1 cellular context compared by ENCODE assay signal in the genomic region with DNA sequence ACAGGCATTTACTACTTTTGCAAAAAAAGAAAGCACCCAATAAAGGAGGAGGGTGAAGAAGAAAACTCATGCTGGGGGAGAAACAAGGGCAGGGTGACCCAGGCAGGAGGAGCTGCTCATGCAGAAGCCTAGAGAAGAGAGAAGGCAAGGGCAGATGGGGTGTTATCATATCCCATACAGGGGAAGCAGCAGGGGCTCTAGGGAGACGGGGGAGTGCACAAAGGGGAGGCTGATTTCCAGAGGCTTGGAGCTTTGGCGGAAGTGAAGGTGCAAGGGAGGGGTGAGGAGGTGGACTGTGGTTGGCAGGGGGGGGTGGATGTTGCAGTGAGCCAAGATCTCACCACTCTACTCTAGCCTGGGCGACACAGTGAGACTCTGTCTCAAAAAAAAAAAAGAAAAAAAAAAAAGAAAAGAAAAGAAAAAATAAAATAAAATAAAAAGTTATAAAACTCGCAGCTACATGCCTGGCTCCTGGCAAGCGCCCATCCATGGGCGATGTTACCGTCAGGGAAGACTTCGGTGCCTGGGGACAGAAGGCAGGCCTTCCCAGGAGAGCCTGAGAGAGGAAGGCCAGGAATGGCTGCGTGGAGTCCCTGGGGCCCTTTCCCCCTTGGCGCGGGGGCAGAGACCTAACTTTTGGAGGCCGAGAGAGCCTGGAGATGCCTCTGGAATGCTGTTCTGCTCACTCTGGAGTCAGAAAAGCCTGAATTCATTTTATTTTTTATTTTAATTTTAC.
TF ChIP-seq lines count a peak whose summit lies in the region.

No MANE protein-coding gene starts in this region.

TF ChIP-seq in K562, 482 proteins besides CTCF, POLR2A, EP300 and RAD21:
- 0 out of 2 replicates have a peak, but pooled peaks have one; percentile 32 for TF ChIP-seq SPI1 (IDR thresholded peaks at IDR 0.05; ENCODE audit: borderline replicate concordance, low read depth, low read length)
- TF ChIP-seq TEAD4 (IDR thresholded peaks at IDR 0.05; ENCODE audit: low read length) = no peak
- TF ChIP-seq TEAD4 (CRISPR knock-in tag; IDR thresholded peaks at IDR 0.05; ENCODE audit: borderline replicate concordance) = no peak
- TF ChIP-seq ARID1B (IDR thresholded peaks at IDR 0.05) = peak; percentile 68
- TF ChIP-seq TCF3 (CRISPR knock-in tag; IDR thresholded peaks at IDR 0.05) = peak; percentile 51
- TF ChIP-seq HMGN3 (IDR thresholded peaks at IDR 0.05; ENCODE audit: borderline replicate concordance, extremely low read depth, insufficient read length, low read depth, low read length) = no peak
- TF ChIP-seq TBP (optimal IDR thresholded peaks at IDR 0.05; ENCODE audit: low read depth, low read length) = peak; percentile 44
- no peak for TF ChIP-seq NELFE (IDR thresholded peaks at IDR 0.05; ENCODE audit: insufficient read depth, insufficient read length)
- peak; percentile 50; the same call in 1 of the 2 replicates for TF ChIP-seq ETV5 (CRISPR knock-in tag; IDR thresholded peaks at IDR 0.05; ENCODE audit: low read depth)
- TF ChIP-seq POLR3G (IDR thresholded peaks at IDR 0.05; ENCODE audit: extremely low read depth, insufficient read length, insufficient replicate concordance) = no peak
- no peak for TF ChIP-seq EHMT2 (IDR thresholded peaks at IDR 0.05)
- peak; percentile 51 for TF ChIP-seq SMARCA4 (IDR thresholded peaks at IDR 0.05)
- TF ChIP-seq ZNF584 (CRISPR knock-in tag; IDR thresholded peaks at IDR 0.05; ENCODE audit: low read depth) = no peak
- TF ChIP-seq HDAC1 (IDR thresholded peaks at IDR 0.05) = peak in 1 of 2 experiments; percentile 68; a peak in 2 of 4 replicates
- TF ChIP-seq, protein P1, sequence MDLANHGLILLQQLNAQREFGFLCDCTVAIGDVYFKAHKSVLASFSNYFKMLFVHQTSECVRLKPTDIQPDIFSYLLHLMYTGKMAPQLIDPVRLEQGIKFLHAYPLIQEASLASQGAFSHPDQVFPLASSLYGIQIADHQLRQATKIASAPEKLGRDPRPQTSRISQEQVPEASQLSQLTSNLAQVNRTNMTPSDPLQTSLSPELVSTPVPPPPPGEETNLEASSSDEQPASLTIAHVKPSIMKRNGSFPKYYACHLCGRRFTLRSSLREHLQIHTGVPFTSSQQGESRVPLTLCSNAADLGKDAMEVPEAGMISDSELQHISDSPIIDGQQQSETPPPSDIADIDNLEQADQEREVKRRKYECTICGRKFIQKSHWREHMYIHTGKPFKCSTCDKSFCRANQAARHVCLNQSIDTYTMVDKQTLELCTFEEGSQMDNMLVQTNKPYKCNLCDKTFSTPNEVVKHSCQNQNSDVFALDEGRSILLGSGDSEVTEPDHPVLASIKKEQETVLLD (IDR thresholded peaks at IDR 0.05) = peak; percentile 14; the same call in 1 of the 2 replicates
- TF ChIP-seq ZNF143 (CRISPR knock-in tag; IDR thresholded peaks at IDR 0.05) = no peak
- TF ChIP-seq DPF2 (IDR thresholded peaks at IDR 0.05) = peak; percentile 37; the same call in 1 of the 2 replicates
- no peak for TF ChIP-seq RBM14 (IDR thresholded peaks at IDR 0.05; ENCODE audit: borderline replicate concordance, insufficient read depth, low read depth, low read length)
- no peak for TF ChIP-seq SAFB (IDR thresholded peaks at IDR 0.05; ENCODE audit: borderline replicate concordance, low read depth, low read length)
- peak; percentile 55 for TF ChIP-seq GABPA (tag; conservative IDR thresholded peaks at IDR 0.05; ENCODE audit: low read depth)
- TF ChIP-seq ZBTB11 (CRISPR knock-in tag; IDR thresholded peaks at IDR 0.05) = peak in 1 of 3 experiments; percentile 66; a peak in 2 of 6 replicates
- TF ChIP-seq, protein P2, sequence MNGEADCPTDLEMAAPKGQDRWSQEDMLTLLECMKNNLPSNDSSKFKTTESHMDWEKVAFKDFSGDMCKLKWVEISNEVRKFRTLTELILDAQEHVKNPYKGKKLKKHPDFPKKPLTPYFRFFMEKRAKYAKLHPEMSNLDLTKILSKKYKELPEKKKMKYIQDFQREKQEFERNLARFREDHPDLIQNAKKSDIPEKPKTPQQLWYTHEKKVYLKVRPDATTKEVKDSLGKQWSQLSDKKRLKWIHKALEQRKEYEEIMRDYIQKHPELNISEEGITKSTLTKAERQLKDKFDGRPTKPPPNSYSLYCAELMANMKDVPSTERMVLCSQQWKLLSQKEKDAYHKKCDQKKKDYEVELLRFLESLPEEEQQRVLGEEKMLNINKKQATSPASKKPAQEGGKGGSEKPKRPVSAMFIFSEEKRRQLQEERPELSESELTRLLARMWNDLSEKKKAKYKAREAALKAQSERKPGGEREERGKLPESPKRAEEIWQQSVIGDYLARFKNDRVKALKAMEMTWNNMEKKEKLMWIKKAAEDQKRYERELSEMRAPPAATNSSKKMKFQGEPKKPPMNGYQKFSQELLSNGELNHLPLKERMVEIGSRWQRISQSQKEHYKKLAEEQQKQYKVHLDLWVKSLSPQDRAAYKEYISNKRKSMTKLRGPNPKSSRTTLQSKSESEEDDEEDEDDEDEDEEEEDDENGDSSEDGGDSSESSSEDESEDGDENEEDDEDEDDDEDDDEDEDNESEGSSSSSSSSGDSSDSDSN (IDR thresholded peaks at IDR 0.05; ENCODE audit: borderline replicate concordance in 1 of 2, low read depth in 2 of 2, low read length in 2 of 2) = peak in 1 of 2 experiments; percentile 58; a peak in 1 of 4 replicates
- TF ChIP-seq ZNF830 (CRISPR knock-in tag; IDR thresholded peaks at IDR 0.05) = no peak
- TF ChIP-seq CBFA2T2 (conservative IDR thresholded peaks at IDR 0.05) = peak; percentile 43; the same call in 1 of the 2 replicates
- TF ChIP-seq MYC (IDR thresholded peaks at IDR 0.05; ENCODE audit: low read depth, low read length) = peak; percentile 13; the same call in 1 of the 2 replicates
- TF ChIP-seq MYC (CRISPR knock-in tag; IDR thresholded peaks at IDR 0.05; ENCODE audit: borderline replicate concordance, low read depth) = no peak
- no peak for TF ChIP-seq FUS (optimal IDR thresholded peaks at IDR 0.05; ENCODE audit: low read depth, low read length)
- TF ChIP-seq ZFP36 (IDR thresholded peaks at IDR 0.05; ENCODE audit: low read depth, low read length, partially characterized antibody) = peak; percentile 17
- no peak for TF ChIP-seq PPARD (CRISPR knock-in tag; IDR thresholded peaks at IDR 0.05)
- TF ChIP-seq EWSR1 (IDR thresholded peaks at IDR 0.05; ENCODE audit: borderline replicate concordance, low read depth, partially characterized antibody) = no peak
- no peak for TF ChIP-seq PTTG1 (tag; IDR thresholded peaks at IDR 0.05; ENCODE audit: low read depth)
- TF ChIP-seq ZBTB49 (CRISPR knock-in tag; IDR thresholded peaks at IDR 0.05; ENCODE audit: borderline replicate concordance) = no peak
- no peak for TF ChIP-seq IFI16 (CRISPR knock-in tag; IDR thresholded peaks at IDR 0.05)
- peak; percentile 42; the same call in 1 of the 2 replicates for TF ChIP-seq ZBTB7A (IDR thresholded peaks at IDR 0.05; ENCODE audit: borderline replicate concordance, control insufficient read depth, low read depth, low read length)
- peak; percentile 76 for TF ChIP-seq CBFA2T3 (IDR thresholded peaks at IDR 0.05)
- TF ChIP-seq ZNF3 (CRISPR knock-in tag; IDR thresholded peaks at IDR 0.05) = no peak
- TF ChIP-seq ARID2 (IDR thresholded peaks at IDR 0.05) = no peak
- no peak for TF ChIP-seq STAG1 (CRISPR knock-in tag; IDR thresholded peaks at IDR 0.05; ENCODE audit: borderline replicate concordance)
- TF ChIP-seq, protein P3, sequence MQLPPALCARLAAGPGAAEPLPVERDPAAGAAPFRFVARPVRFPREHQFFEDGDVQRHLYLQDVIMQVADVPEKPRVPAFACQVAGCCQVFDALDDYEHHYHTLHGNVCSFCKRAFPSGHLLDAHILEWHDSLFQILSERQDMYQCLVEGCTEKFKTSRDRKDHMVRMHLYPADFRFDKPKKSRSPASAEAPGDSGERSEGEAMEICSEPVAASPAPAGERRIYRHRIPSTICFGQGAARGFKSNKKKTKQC (CRISPR knock-in tag; IDR thresholded peaks at IDR 0.05) = no peak
- TF ChIP-seq SMARCE1 (IDR thresholded peaks at IDR 0.05) = peak; percentile 48; the same call in 1 of the 2 replicates
- no peak for TF ChIP-seq FOXA1 (IDR thresholded peaks at IDR 0.05; ENCODE audit: borderline replicate concordance)
- TF ChIP-seq SLC30A9 (CRISPR knock-in tag; IDR thresholded peaks at IDR 0.05) = no peak
- TF ChIP-seq SRSF3 (IDR thresholded peaks at IDR 0.05; ENCODE audit: insufficient read depth, low read length) = no peak
- TF ChIP-seq, protein P4, sequence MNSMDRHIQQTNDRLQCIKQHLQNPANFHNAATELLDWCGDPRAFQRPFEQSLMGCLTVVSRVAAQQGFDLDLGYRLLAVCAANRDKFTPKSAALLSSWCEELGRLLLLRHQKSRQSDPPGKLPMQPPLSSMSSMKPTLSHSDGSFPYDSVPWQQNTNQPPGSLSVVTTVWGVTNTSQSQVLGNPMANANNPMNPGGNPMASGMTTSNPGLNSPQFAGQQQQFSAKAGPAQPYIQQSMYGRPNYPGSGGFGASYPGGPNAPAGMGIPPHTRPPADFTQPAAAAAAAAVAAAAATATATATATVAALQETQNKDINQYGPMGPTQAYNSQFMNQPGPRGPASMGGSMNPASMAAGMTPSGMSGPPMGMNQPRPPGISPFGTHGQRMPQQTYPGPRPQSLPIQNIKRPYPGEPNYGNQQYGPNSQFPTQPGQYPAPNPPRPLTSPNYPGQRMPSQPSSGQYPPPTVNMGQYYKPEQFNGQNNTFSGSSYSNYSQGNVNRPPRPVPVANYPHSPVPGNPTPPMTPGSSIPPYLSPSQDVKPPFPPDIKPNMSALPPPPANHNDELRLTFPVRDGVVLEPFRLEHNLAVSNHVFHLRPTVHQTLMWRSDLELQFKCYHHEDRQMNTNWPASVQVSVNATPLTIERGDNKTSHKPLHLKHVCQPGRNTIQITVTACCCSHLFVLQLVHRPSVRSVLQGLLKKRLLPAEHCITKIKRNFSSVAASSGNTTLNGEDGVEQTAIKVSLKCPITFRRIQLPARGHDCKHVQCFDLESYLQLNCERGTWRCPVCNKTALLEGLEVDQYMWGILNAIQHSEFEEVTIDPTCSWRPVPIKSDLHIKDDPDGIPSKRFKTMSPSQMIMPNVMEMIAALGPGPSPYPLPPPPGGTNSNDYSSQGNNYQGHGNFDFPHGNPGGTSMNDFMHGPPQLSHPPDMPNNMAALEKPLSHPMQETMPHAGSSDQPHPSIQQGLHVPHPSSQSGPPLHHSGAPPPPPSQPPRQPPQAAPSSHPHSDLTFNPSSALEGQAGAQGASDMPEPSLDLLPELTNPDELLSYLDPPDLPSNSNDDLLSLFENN (IDR thresholded peaks at IDR 0.05; ENCODE audit: low read depth in 2 of 2, low read length in 2 of 2) = no peak
- TF ChIP-seq TAL1 (IDR thresholded peaks at IDR 0.05) = 0 out of 2 replicates have a peak, but pooled peaks have one; percentile 20
- 0 out of 2 replicates have a peak, but pooled peaks have one; percentile 28 for TF ChIP-seq MBD2 (IDR thresholded peaks at IDR 0.05; ENCODE audit: borderline replicate concordance, low read depth)
- no peak for TF ChIP-seq ARNT (IDR thresholded peaks at IDR 0.05)
- no peak for TF ChIP-seq PTBP1 (IDR thresholded peaks at IDR 0.05; ENCODE audit: low read depth, low read length)
- peak in 1 of 2 experiments; percentile 20; a peak in 1 of 4 replicates for TF ChIP-seq RCOR1 (IDR thresholded peaks at IDR 0.05; ENCODE audit: borderline replicate concordance in 1 of 2, low read depth in 2 of 2, low read length in 2 of 2)
- no peak for TF ChIP-seq DNMT1 (IDR thresholded peaks at IDR 0.05)
- TF ChIP-seq, protein P5, sequence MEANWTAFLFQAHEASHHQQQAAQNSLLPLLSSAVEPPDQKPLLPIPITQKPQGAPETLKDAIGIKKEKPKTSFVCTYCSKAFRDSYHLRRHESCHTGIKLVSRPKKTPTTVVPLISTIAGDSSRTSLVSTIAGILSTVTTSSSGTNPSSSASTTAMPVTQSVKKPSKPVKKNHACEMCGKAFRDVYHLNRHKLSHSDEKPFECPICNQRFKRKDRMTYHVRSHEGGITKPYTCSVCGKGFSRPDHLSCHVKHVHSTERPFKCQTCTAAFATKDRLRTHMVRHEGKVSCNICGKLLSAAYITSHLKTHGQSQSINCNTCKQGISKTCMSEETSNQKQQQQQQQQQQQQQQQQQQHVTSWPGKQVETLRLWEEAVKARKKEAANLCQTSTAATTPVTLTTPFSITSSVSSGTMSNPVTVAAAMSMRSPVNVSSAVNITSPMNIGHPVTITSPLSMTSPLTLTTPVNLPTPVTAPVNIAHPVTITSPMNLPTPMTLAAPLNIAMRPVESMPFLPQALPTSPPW (CRISPR knock-in tag; IDR thresholded peaks at IDR 0.05) = peak; percentile 86
- TF ChIP-seq ZNF444 (CRISPR knock-in tag; IDR thresholded peaks at IDR 0.05) = no peak
